Comparison of ENCODE assay signal across 14 cellular contexts in genomic region chr22:46514592-46515207, GRCh38. TPM values are rescaled to one million over a fixed set of nuclear protein-coding genes. Genes with fewer than 3 reads are reported as not detected.
DNase-seq lines count a peak whose midpoint lies in the region; ATAC-seq and TF ChIP-seq lines count a peak whose summit lies in the region.
"Had no signal": no experiment of that assay in that cellular context is flagged by ENCODE, and none has a peak within 500 bp of the region (broad histone marks: within the 10 kb centered on the region; RNA-seq: fewer than 3 reads in every experiment).

No MANE protein-coding gene starts in this region.

- H3K27ac ChIP-seq in osteoblast (ENCODE audit: low read depth, low read length) = no peak overlapping the region

- H3K27me3 ChIP-seq in osteoblast (ENCODE audit: insufficient read depth, low read length) = no peaks in the 10 kb centered on the region

- H3K4me1 Mint-ChIP-seq in activated naive CD4-positive, alpha-beta T cell treated with anti-CD3 and anti-CD28 coated beads, Interleukin-2, amount 10 ng/mL, durations not matched to agents 7 days and 5 days = no peaks in the 10 kb centered on the region

- no peak for TF ChIP-seq CTCF in epithelial cell of esophagus (IDR thresholded peaks at IDR 0.05; ENCODE audit: insufficient read depth, low read depth, low read length, missing control alignments)
- no peak for TF ChIP-seq CTCF in osteoblast (IDR thresholded peaks at IDR 0.05; ENCODE audit: extremely low read depth, low read depth, low read length)

- H3K9me3 Mint-ChIP-seq in activated naive CD4-positive, alpha-beta T cell treated with anti-CD3 and anti-CD28 coated beads, Interleukin-2, amount 10 ng/mL, durations not matched to agents 7 days and 5 days = no peaks in the 10 kb centered on the region
- H3K9me3 Mint-ChIP-seq: activated naive CD8-positive, alpha-beta T cell treated with anti-CD3 and anti-CD28 coated beads, Interleukin-2, amount 10 ng/mL, durations not matched to agents 7 days and 5 days; CD8-positive, alpha-beta memory T cell; naive thymus-derived CD4-positive, alpha-beta T cell; T-helper 1 cell treated with Interleukin-12 subunit alpha and Interleukin-12 subunit beta and Interleukin-4 antibody, amounts not matched to agents 30 μg/mL and 1 μg/mL, for 36 hours had no signal

- H3K27ac Mint-ChIP-seq in activated naive CD4-positive, alpha-beta T cell treated with anti-CD3 and anti-CD28 coated beads, Interleukin-2, amount 10 ng/mL, durations not matched to agents 7 days and 5 days = no peak overlapping the region
- H3K27ac Mint-ChIP-seq: activated naive CD8-positive, alpha-beta T cell treated with anti-CD3 and anti-CD28 coated beads, Interleukin-2, amount 10 ng/mL, durations not matched to agents 7 days and 5 days; naive thymus-derived CD4-positive, alpha-beta T cell; T-helper 1 cell treated with Interleukin-12 subunit alpha and Interleukin-12 subunit beta and Interleukin-4 antibody, amounts not matched to agents 30 μg/mL and 1 μg/mL, for 36 hours had no signal

- no peak for ATAC-seq in GM21825 (IDR thresholded peaks at IDR 0.05; ENCODE audit: unreplicated experiment)
- ATAC-seq: naive thymus-derived CD4-positive, alpha-beta T cell had no signal

- H3K79me2 ChIP-seq in osteoblast (ENCODE audit: insufficient read depth, low read length) = no peaks in the 10 kb centered on the region

- H3K9me3 ChIP-seq in osteoblast (ENCODE audit: low read depth, low read length) = no peaks in the 10 kb centered on the region

- H4K20me1 ChIP-seq in osteoblast (ENCODE audit: insufficient read depth, low read length) = no peaks in the 10 kb centered on the region

- no peaks in the 10 kb centered on the region for H3K36me3 Mint-ChIP-seq in activated naive CD4-positive, alpha-beta T cell treated with anti-CD3 and anti-CD28 coated beads, Interleukin-2, amount 10 ng/mL, durations not matched to agents 7 days and 5 days
- H3K36me3 Mint-ChIP-seq: activated naive CD8-positive, alpha-beta T cell treated with anti-CD3 and anti-CD28 coated beads, Interleukin-2, amount 10 ng/mL, durations not matched to agents 7 days and 5 days; CD8-positive, alpha-beta memory T cell; naive thymus-derived CD4-positive, alpha-beta T cell had no signal

- H2AFZ ChIP-seq in osteoblast (ENCODE audit: low read length) = peak overlapping the region; percentile 47

- DNase-seq in H4 (ENCODE audit: low spot score) (peak; percentile 80), RPMI7951 (ENCODE audit: low read depth) (peak; percentile 84), epithelial cell of esophagus (ENCODE audit: low read depth) (peak; percentile 99), osteoblast (ENCODE audit: insufficient read length, low spot score, missing footprints) (peak; percentile 97), amygdala (lab: John Stamatoyannopoulos, UW) (no peak), NCI-H82 treated with DMSO at 0.1 percent for 48 hours (lab: John Stamatoyannopoulos, UW; ENCODE audit: unreplicated experiment) (no peak)
- DNase-seq in activated naive CD4-positive, alpha-beta T cell treated with anti-CD3 and anti-CD28 coated beads, Interleukin-2, amount 10 ng/mL, durations not matched to agents 7 days and 5 days = no peak
- DNase-seq: activated naive CD8-positive, alpha-beta T cell treated with anti-CD3 and anti-CD28 coated beads, Interleukin-2, amount 10 ng/mL, durations not matched to agents 7 days and 5 days; CD8-positive, alpha-beta memory T cell; naive thymus-derived CD4-positive, alpha-beta T cell; NCI-H1436; NK-92 treated with Interleukin-12 subunit alpha and Interleukin-12 subunit beta, amount 100 ng/mL, for 24 hours had no signal

- CTCF ChIA-PET in activated naive CD4-positive, alpha-beta T cell treated with anti-CD3 and anti-CD28 coated beads, Interleukin-2, amount 10 ng/mL, durations not matched to agents 7 days and 5 days (lab: Charles Lee) = no interaction called here

- peak overlapping the region; percentile 23 for H3K4me3 ChIP-seq in epithelial cell of esophagus (ENCODE audit: low read length)
- no peak overlapping the region for H3K4me3 ChIP-seq in osteoblast (ENCODE audit: insufficient read depth, low read length)

- H3K4me1 ChIP-seq in osteoblast (ENCODE audit: insufficient read depth, low read length) = peaks cover 20% of the 10 kb centered on the region

- H3K27me3 Mint-ChIP-seq in activated naive CD4-positive, alpha-beta T cell treated with anti-CD3 and anti-CD28 coated beads, Interleukin-2, amount 10 ng/mL, durations not matched to agents 7 days and 5 days = peaks cover 18% of the 10 kb centered on the region
- H3K27me3 Mint-ChIP-seq: naive thymus-derived CD4-positive, alpha-beta T cell had no signal

- no peaks in the 10 kb centered on the region for H3K36me3 ChIP-seq in osteoblast (ENCODE audit: insufficient read depth, low read length)

- no peak overlapping the region for H3K4me3 Mint-ChIP-seq in activated naive CD4-positive, alpha-beta T cell treated with anti-CD3 and anti-CD28 coated beads, Interleukin-2, amount 10 ng/mL, durations not matched to agents 7 days and 5 days
- H3K4me3 Mint-ChIP-seq: activated naive CD8-positive, alpha-beta T cell treated with anti-CD3 and anti-CD28 coated beads, Interleukin-2, amount 10 ng/mL, durations not matched to agents 7 days and 5 days; CD8-positive, alpha-beta memory T cell; naive thymus-derived CD4-positive, alpha-beta T cell; T-helper 1 cell treated with Interleukin-12 subunit alpha and Interleukin-12 subunit beta and Interleukin-4 antibody, amounts not matched to agents 30 μg/mL and 1 μg/mL, for 36 hours had no signal

- peak overlapping the region; percentile 55 for H3K4me2 ChIP-seq in osteoblast (ENCODE audit: insufficient read depth, low read length)

RNA-seq across cellular contexts. Expression of gene CELSR1, which starts 22.7 kb away (rescaled TPM):
- 5.7 and 12.7 TPM in 2 replicates for total RNA-seq in H4 (2014; rRNA removed; shearing (Covaris generic))
- 2.1 and 3.0 TPM in 2 replicates for total RNA-seq in RPMI7951 (2014; rRNA removed; shearing (Covaris generic))
- 2.7 and 3.6 TPM in 2 replicates for total RNA-seq in osteoblast

Comparison
In these comparisons a context has a peak if more than half of its experiments do, and no peak if none do; other contexts are left out.
1. DNase-seq: peak in H4 (single experiment), RPMI7951 (single experiment), epithelial cell of esophagus (single experiment) and osteoblast (single experiment); none in amygdala (0 of 56), activated naive CD4-positive, alpha-beta T cell treated with anti-CD3 and anti-CD28 coated beads, Interleukin-2, amount 10 ng/mL, durations not matched to agents 7 days and 5 days (single experiment) and NCI-H82 treated with DMSO at 0.1 percent for 48 hours (single experiment).